8 cellular contexts compared by ENCODE assay signal in the genomic region with DNA sequence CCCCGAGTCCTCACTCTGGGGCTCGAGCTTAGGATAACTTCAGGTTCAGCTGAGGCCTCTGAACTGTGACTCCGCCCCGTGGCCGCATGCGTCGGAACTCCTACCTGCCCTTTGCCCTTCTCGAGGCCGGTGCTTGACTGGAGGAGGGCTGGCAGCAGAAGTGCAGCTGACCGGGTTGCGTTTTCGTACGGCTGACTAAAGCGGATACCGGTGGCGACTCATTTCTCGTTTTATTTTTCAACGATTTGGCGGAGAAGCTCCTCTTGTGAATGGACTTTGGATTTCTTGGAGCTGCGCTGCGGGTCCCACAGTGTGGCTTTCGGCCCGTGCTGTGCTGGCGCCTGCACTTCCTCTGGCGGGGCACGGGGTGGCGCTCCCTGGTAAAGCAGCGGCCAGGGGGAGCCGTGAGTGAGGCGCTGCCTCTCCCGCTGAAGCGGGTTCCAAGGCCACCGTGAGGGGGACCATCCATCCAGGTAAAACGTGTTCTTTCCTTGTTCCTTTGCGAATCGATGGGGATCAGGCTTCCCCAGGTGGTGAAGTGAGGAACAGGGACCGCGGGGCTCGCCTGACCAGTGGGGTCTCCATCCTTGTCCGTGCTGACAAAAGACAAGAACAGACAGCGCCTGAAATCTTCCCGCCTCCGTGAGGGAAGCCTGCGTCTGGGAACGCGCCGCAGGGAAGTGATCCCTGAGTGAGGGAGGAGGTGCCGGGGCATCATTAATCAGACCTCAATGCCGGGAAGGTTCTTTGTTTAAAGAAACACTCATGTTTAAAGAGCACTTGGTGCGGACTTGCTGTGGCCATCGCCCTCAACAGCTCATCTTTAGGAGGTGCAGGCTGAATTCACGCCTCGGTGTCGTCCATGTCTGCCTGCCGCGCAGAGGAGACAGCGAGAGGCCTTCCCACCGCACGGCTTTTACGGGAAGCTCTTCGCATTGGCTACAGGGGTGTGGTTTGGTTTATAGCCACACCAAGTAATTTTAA. TPM values are rescaled to one million over a fixed set of nuclear protein-coding genes. Genes with fewer than 3 reads are reported as not detected.
DNase-seq lines count a peak whose midpoint lies in the region; ATAC-seq and TF ChIP-seq lines count a peak whose summit lies in the region.

No MANE protein-coding gene starts in this region.

- peak; percentile 97 for TF ChIP-seq CTCF in activated CD8-positive, alpha-beta T cell treated with anti-CD3 and anti-CD28 coated beads for 36 hours (IDR thresholded peaks at IDR 0.05)

- intact Hi-C loops in activated CD8-positive, alpha-beta T cell treated with anti-CD3 and anti-CD28 coated beads for 36 hours (cut with micrococcal nuclease), result loop anchor here (10.0 kb wide), 1 partner anchor 725 kb away; no protein-coding TSS in a partner anchor

- peak; percentile 98 for ATAC-seq in GM19395 (IDR thresholded peaks at IDR 0.05; ENCODE audit: unreplicated experiment)
- ATAC-seq in HG03521 (IDR thresholded peaks at IDR 0.05; ENCODE audit: unreplicated experiment), result peak; percentile 96
- peak; percentile 97 for ATAC-seq in activated CD8-positive, alpha-beta T cell treated with anti-CD3 and anti-CD28 coated beads for 36 hours
- ATAC-seq in memory B cell (ENCODE audit: low read depth), result peak; percentile 97

- peaks cover 11% of the 10 kb centered on the region for H3K4me1 Mint-ChIP-seq in activated CD8-positive, alpha-beta T cell treated with anti-CD3 and anti-CD28 coated beads for 36 hours (ENCODE audit: low read depth)
- peaks cover 9% of the 10 kb centered on the region for H3K4me1 Mint-ChIP-seq in memory B cell

- peak overlapping the region; percentile 70 for H3K4me3 Mint-ChIP-seq in activated CD8-positive, alpha-beta T cell treated with anti-CD3 and anti-CD28 coated beads for 36 hours
- peak overlapping the region; percentile 84 for H3K4me3 Mint-ChIP-seq in memory B cell

- peaks cover 41% of the 10 kb centered on the region for H3K27me3 Mint-ChIP-seq in activated CD8-positive, alpha-beta T cell treated with anti-CD3 and anti-CD28 coated beads for 36 hours
- peaks cover 10% of the 10 kb centered on the region for H3K27me3 Mint-ChIP-seq in memory B cell

- H3K27ac Mint-ChIP-seq in activated CD8-positive, alpha-beta T cell treated with anti-CD3 and anti-CD28 coated beads for 36 hours, result no peak overlapping the region
- H3K27ac Mint-ChIP-seq in memory B cell, result no peak overlapping the region

- H3K9me3 Mint-ChIP-seq in activated CD8-positive, alpha-beta T cell treated with anti-CD3 and anti-CD28 coated beads for 36 hours, result no peaks in the 10 kb centered on the region
- no peaks in the 10 kb centered on the region for H3K9me3 Mint-ChIP-seq in memory B cell

- POLR2A ChIA-PET in activated CD8-positive, alpha-beta T cell treated with anti-CD3 and anti-CD28 coated beads for 36 hours (lab: Charles Lee), result interaction anchor here (0.5 to 1.3 kb wide), 3 partner anchors 13 to 766 kb away, joined by 3 to 4 read pairs (median 4); no protein-coding TSS in a partner anchor

- CTCF ChIA-PET in activated CD8-positive, alpha-beta T cell treated with anti-CD3 and anti-CD28 coated beads for 36 hours (lab: Charles Lee), result interaction anchor here (0.7 to 4.3 kb wide), 51 partner anchors 9 to 751 kb away, joined by 3 to 65 read pairs (median 3); a partner anchor contains a TSS

- DNase-seq in C1 segment of cervical spinal cord (lab: John Stamatoyannopoulos, UW) (peak; percentile 14 to 85 (median 62)), NCI-H748 treated with DMSO at 0.1 percent for 48 hours (lab: John Stamatoyannopoulos, UW) (peak; percentile 93), memory B cell (ENCODE audit: low spot score in 2 of 2) (peak; percentile 65 to 75)
- peak; percentile 75 for DNase-seq in activated CD8-positive, alpha-beta T cell treated with anti-CD3 and anti-CD28 coated beads for 36 hours
- peak; percentile 62 for DNase-seq in effector CD4-positive, alpha-beta T cell
- peak; percentile 60 for DNase-seq in stimulated activated CD8-positive, alpha-beta memory T cell treated with anti-CD3 and anti-CD28 coated beads, Interleukin-12 subunit alpha, Interleukin-12 subunit beta, amount 100 ng/mL, for 1 hour (ENCODE audit: low read depth)

- H3K36me3 Mint-ChIP-seq in activated CD8-positive, alpha-beta T cell treated with anti-CD3 and anti-CD28 coated beads for 36 hours (ENCODE audit: low read depth), result no peaks in the 10 kb centered on the region
- H3K36me3 Mint-ChIP-seq in memory B cell, result no peaks in the 10 kb centered on the region

RNA-seq across cellular contexts. Expression of a gene that starts 38.8 kb away (rescaled TPM):
- 10 to 100 TPM; 24.9 to 26.6 TPM for total RNA-seq in activated CD8-positive, alpha-beta T cell treated with anti-CD3 and anti-CD28 coated beads for 36 hours

RNA-seq across cellular contexts. Expression of a gene that starts 38.9 kb away (rescaled TPM):
- total RNA-seq in activated CD8-positive, alpha-beta T cell treated with anti-CD3 and anti-CD28 coated beads for 36 hours, result 1 to 10 TPM; 2.2 to 2.4 TPM

Comparison
In these comparisons a context has a peak if more than half of its experiments do, and no peak if none do; other contexts are left out.
1. Peak in every context shown above with its lines: DNase-seq and ATAC-seq.